ENCODE assay signal across 8 cellular contexts in genomic region chr16:18582902-18583301, GRCh38.
"Had no signal": no experiment of that assay in that cellular context is flagged by ENCODE, and none has a peak within 500 bp of the region (broad histone marks: within the 10 kb centered on the region; RNA-seq: fewer than 3 reads in every experiment).

No MANE protein-coding gene starts in this region.

- H2AFZ ChIP-seq: GM23248 had no signal

- H3K9me3 ChIP-seq: HAP-1 had no signal

- H3K36me3 ChIP-seq: HAP-1 had no signal

- H3K9ac ChIP-seq: GM23248 had no signal

- H3K27ac ChIP-seq: GM23248, HL-60 had no signal

- H3K4me1 ChIP-seq: HAP-1 had no signal

- H3K4me3 ChIP-seq: GM23248, HAP-1 had no signal

- DNase-seq: GM23248, GOT3, H7, IMR-90, KBM-7 had no signal

- ATAC-seq: HCT116 had no signal
